9 cellular contexts compared by ENCODE assay signal in the genomic region with DNA sequence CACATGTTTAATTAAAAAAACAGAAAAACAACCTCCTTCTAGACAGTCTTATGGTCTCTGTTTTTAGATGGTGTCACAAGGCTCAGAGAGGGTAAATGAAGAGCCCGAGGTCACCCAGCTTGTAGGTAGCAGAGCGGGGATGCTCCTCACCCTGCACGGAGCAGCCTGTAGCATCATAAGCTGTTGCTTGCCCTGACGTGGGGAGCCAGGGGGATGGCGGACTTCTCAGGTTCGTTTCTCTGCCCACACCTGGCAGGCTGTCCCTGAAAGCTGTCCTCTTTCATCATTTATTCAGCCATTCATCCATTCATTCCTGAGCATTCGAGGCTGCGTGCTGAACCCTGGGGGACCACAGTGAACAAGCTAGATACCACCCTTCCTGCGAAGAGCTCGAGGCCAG.
DNase-seq lines count a peak whose midpoint lies in the region; ATAC-seq, FAIRE-seq and TF ChIP-seq lines count a peak whose summit lies in the region.
"Had no signal": no experiment of that assay in that cellular context is flagged by ENCODE, and none has a peak within 500 bp of the region (broad histone marks: within the 10 kb centered on the region; RNA-seq: fewer than 3 reads in every experiment).

No MANE protein-coding gene starts in this region.

- intact Hi-C loops in right cardiac atrium (cut with DNase I) (no loop called here), left ventricle myocardium superior (cut with micrococcal nuclease) (no loop called here), endothelial cell of umbilical vein (cut with micrococcal nuclease) (loop anchor here (1.0 to 2.0 kb wide), 3 partner anchors 26 to 144 kb away; no protein-coding TSS in a partner anchor), vagina (cut with DNase I) (no loop called here)

- ATAC-seq in right cardiac atrium (peak in 1 of 2 donors; percentile 20), left ventricle myocardium superior (no peak), HG03354 (IDR thresholded peaks at IDR 0.05; ENCODE audit: poor library complexity, severe bottlenecking, unreplicated experiment) (no peak)

- no peak for TF ChIP-seq CTCF in endothelial cell of umbilical vein (IDR thresholded peaks at IDR 0.05; ENCODE audit: extremely low read depth in 1 of 2, insufficient read depth in 1 of 2, low read depth in 1 of 2, low read length in 2 of 2)
- no peak for TF ChIP-seq CTCF in parathyroid adenoma (IDR thresholded peaks at IDR 0.05)
- TF ChIP-seq CTCF in vagina (IDR thresholded peaks at IDR 0.05), result no peak

- FAIRE-seq in endothelial cell of umbilical vein (lab: Jason Lieb, UNC), result no peak

- DNase-seq in right cardiac atrium (no peak), left ventricle myocardium superior (no peak), endothelial cell of umbilical vein (ENCODE audit: low read depth, low spot score) (no peak), vagina (ENCODE audit: extremely low spot score in 2 of 2) (no peak), inferior parietal cortex (ENCODE audit: extremely low spot score) (no peak), T-helper 9 cell (no peak)
- DNase-seq: T1000 had no signal

- H3K27me3 ChIP-seq in right cardiac atrium (ENCODE audit: control insufficient read depth, insufficient read depth), result no peaks in the 10 kb centered on the region
- no peaks in the 10 kb centered on the region for H3K27me3 ChIP-seq in endothelial cell of umbilical vein (ENCODE audit: control insufficient read depth in 2 of 2, insufficient read depth in 2 of 2, low read length in 2 of 2)
- H3K27me3 ChIP-seq in parathyroid adenoma (ENCODE audit: control insufficient read depth, insufficient read depth, low read length), result no peaks in the 10 kb centered on the region
- H3K27me3 ChIP-seq in vagina, result no peaks in the 10 kb centered on the region

- POLR2A ChIA-PET in endothelial cell of umbilical vein (lab: Charles Lee), result no interaction called here

- no peaks in the 10 kb centered on the region for H3K36me3 ChIP-seq in endothelial cell of umbilical vein (ENCODE audit: control insufficient read depth in 2 of 2, extremely low read depth in 1 of 2, insufficient read depth in 2 of 2, low read length in 2 of 2)
- H3K36me3 ChIP-seq in parathyroid adenoma (ENCODE audit: control insufficient read depth, insufficient read depth, low read length), result no peaks in the 10 kb centered on the region
- H3K36me3 ChIP-seq in vagina, result no peaks in the 10 kb centered on the region

- H2AFZ ChIP-seq in endothelial cell of umbilical vein (ENCODE audit: low read depth, low read length), result peak overlapping the region; percentile 70
- no peak overlapping the region for H2AFZ ChIP-seq in parathyroid adenoma

- 64% methylated on average over 10 of the region's 10 CpGs for WGBS in right cardiac atrium

- H3K27ac ChIP-seq in right cardiac atrium (ENCODE audit: low read length), result no peak overlapping the region
- peak overlapping the region; percentile 77 for H3K27ac ChIP-seq in endothelial cell of umbilical vein (ENCODE audit: insufficient read depth, low read depth, low read length)
- no peak overlapping the region for H3K27ac ChIP-seq in parathyroid adenoma
- peak overlapping the region; percentile 64 for H3K27ac ChIP-seq in vagina

- no peak for TF ChIP-seq POLR2A in endothelial cell of umbilical vein (IDR thresholded peaks at IDR 0.05; ENCODE audit: low read depth, low read length)
- TF ChIP-seq POLR2A in vagina (IDR thresholded peaks at IDR 0.05), result no peak

- H3K9me3 ChIP-seq in right cardiac atrium (ENCODE audit: control insufficient read depth, low read length), result no peaks in the 10 kb centered on the region
- H3K9me3 ChIP-seq in endothelial cell of umbilical vein (replicated peaks; ENCODE audit: control insufficient read depth, insufficient read depth, low read length), result no peaks in the 10 kb centered on the region
- no peaks in the 10 kb centered on the region for H3K9me3 ChIP-seq in parathyroid adenoma (ENCODE audit: control insufficient read depth, low read length)
- no peaks in the 10 kb centered on the region for H3K9me3 ChIP-seq in vagina

- H3K79me2 ChIP-seq in endothelial cell of umbilical vein (ENCODE audit: control insufficient read depth, insufficient read depth, low read length) (no peaks in the 10 kb centered on the region), parathyroid adenoma (no peaks in the 10 kb centered on the region)

- H3K4me2 ChIP-seq in endothelial cell of umbilical vein (ENCODE audit: insufficient read depth, low read length) (peak overlapping the region; percentile 31), parathyroid adenoma (ENCODE audit: low read length) (peak overlapping the region; percentile 9)

- H3K9ac ChIP-seq in endothelial cell of umbilical vein (replicated peaks; ENCODE audit: extremely low read depth, insufficient read depth, low read length) (peak overlapping the region; percentile 53), parathyroid adenoma (no peak overlapping the region)

- H3K4me1 ChIP-seq in right cardiac atrium (ENCODE audit: control insufficient read depth, insufficient read depth, low read length) (peaks cover 6% of the 10 kb centered on the region), endothelial cell of umbilical vein (ENCODE audit: control insufficient read depth, extremely low read depth, insufficient read depth, low read length) (peaks cover 45% of the 10 kb centered on the region), parathyroid adenoma (no peaks in the 10 kb centered on the region), vagina (peaks cover 23% of the 10 kb centered on the region)

- no peaks in the 10 kb centered on the region for H3K9me1 ChIP-seq in endothelial cell of umbilical vein (replicated peaks; ENCODE audit: control insufficient read depth, extremely low read depth, insufficient read depth, low read length)

- no peaks in the 10 kb centered on the region for H4K20me1 ChIP-seq in endothelial cell of umbilical vein (replicated peaks; ENCODE audit: control insufficient read depth, extremely low read depth, insufficient read depth, low read length)

- CTCF ChIA-PET in endothelial cell of umbilical vein (lab: Charles Lee), result interaction anchor here (0.8 to 5.8 kb wide), 11 partner anchors 17 to 220 kb away, joined by 3 to 43 read pairs (median 4); partner anchors contain the start of gene KSR1

- dilution Hi-C loops in endothelial cell of umbilical vein (cut with MboI; ENCODE audit: extremely low pct_ligation_motif_present, low sequenced_read_pairs), result no loop called here

- no TSS peak for BruUV-seq in endothelial cell of umbilical vein (replicated peaks; lab: Mats Ljungman, UMichigan)

- H3K4me3 ChIP-seq in right cardiac atrium (ENCODE audit: low read length) (peak overlapping the region; percentile 3), endothelial cell of umbilical vein (replicated peaks in 1 of 3; ENCODE audit: insufficient read depth in 1 of 3, low read depth in 1 of 3, low read length in 3 of 3) (no peak overlapping the region), parathyroid adenoma (ENCODE audit: low read depth, low read length) (no peak overlapping the region), vagina (peak overlapping the region; percentile 14 to 33)

TF ChIP-seq in endothelial cell of umbilical vein, 7 proteins besides CTCF, POLR2A, EP300 and RAD21:
- TF ChIP-seq POLR2AphosphoS5 (IDR thresholded peaks at IDR 0.05; ENCODE audit: insufficient read depth, low read depth, low read length), result peak; percentile 1
- TF ChIP-seq FOS (IDR thresholded peaks at IDR 0.05; ENCODE audit: borderline replicate concordance, insufficient read depth, low read length), result no peak

Comparison
In these comparisons a context has a peak if more than half of its experiments do, and no peak if none do; other contexts are left out.
1. H3K27ac ChIP-seq: peak in endothelial cell of umbilical vein (single experiment) and vagina (single experiment); none in right cardiac atrium (single experiment) and parathyroid adenoma (single experiment).
2. H3K4me3 ChIP-seq: peak in right cardiac atrium (single experiment) and vagina (2 of 2); none in endothelial cell of umbilical vein (0 of 3) and parathyroid adenoma (single experiment).